2 cellular contexts compared by ENCODE assay signal in the genomic region with DNA sequence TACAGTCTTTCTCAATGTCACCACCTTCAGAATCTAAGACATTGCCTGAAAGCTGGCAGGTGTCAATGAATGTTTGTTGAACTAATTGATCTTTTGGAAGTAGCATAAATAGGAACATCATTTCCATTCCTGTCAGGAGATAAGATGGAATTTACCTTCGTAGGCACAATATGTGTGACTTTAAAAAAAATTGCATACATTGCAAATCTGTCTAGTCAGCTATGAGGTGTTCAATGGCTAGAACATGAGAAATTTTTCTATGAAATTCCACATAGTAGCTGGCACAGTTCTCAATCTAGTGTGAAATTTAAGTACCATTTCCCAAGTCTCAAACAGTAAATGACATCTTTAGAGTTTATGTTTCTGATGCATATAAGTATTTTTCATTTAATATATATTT.
TF ChIP-seq lines count a peak whose summit lies in the region.

No MANE protein-coding gene starts in this region.

TF ChIP-seq in A549, 52 proteins besides CTCF, POLR2A, EP300 and RAD21 (continued from another document):
- no peak for TF ChIP-seq HMGXB4 (CRISPR knock-in tag; IDR thresholded peaks at IDR 0.05; ENCODE audit: borderline replicate concordance)
- TF ChIP-seq, protein P1, sequence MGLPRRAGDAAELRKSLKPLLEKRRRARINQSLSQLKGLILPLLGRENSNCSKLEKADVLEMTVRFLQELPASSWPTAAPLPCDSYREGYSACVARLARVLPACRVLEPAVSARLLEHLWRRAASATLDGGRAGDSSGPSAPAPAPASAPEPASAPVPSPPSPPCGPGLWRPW (IDR thresholded peaks at IDR 0.05): no peak
TF ChIP-seq in A549: peak in this region for 1.

TF ChIP-seq in IMR-90, 13 proteins besides CTCF, POLR2A, EP300 and RAD21 (continued from another document):
- no peak for TF ChIP-seq USF2 (IDR thresholded peaks at IDR 0.05; ENCODE audit: low read depth, low read length)
- TF ChIP-seq BHLHE40 (IDR thresholded peaks at IDR 0.05; ENCODE audit: low read depth, low read length): no peak
- no peak for TF ChIP-seq ELK1 (IDR thresholded peaks at IDR 0.05; ENCODE audit: borderline replicate concordance, low read depth, low read length)
- no peak for TF ChIP-seq RCOR1 (IDR thresholded peaks at IDR 0.05; ENCODE audit: insufficient replicate concordance, low read length)
- peak; percentile 85 for TF ChIP-seq MAFK (IDR thresholded peaks at IDR 0.05; ENCODE audit: low read depth, low read length)
